In genomic region chr5:160054831-160055230, GRCh38 we compare ENCODE assay signal across 17 cellular contexts. TPM values are rescaled to one million over a fixed set of nuclear protein-coding genes. Genes with fewer than 3 reads are reported as not detected.
DNase-seq lines count a peak whose midpoint lies in the region; ATAC-seq, FAIRE-seq and TF ChIP-seq lines count a peak whose summit lies in the region.
"Had no signal": no experiment of that assay in that cellular context is flagged by ENCODE, and none has a peak within 500 bp of the region (broad histone marks: within the 10 kb centered on the region; RNA-seq: fewer than 3 reads in every experiment).

No MANE protein-coding gene starts in this region.

- DNase-seq in ELR (ENCODE audit: low read depth) = peak; percentile 69
- peak; percentile 44 for DNase-seq in LoVo (ENCODE audit: low spot score)
- DNase-seq in bronchial epithelial cell (ENCODE audit: low read depth) = peak; percentile 69
- DNase-seq in mesendoderm = peak; percentile 24
- no peak for DNase-seq in epidermal melanocyte (ENCODE audit: insufficient read length, low spot score)
- DNase-seq in stimulated activated naive CD4-positive, alpha-beta T cell (lab: John Stamatoyannopoulos, UW) = no peak
- DNase-seq in effector memory CD4-positive, alpha-beta T cell = no peak
- DNase-seq: activated CD4-positive, alpha-beta T cell treated with anti-CD3 and anti-CD28 coated beads, Interleukin-2, amount 10 ng/mL, durations not matched to agents 7 days and 5 days; DND-41; hypothalamus; left ventricle myocardium inferior; naive thymus-derived CD4-positive, alpha-beta T cell; NCI-H1417; OCI-M1; testis had no signal

- H3K36me3 ChIP-seq in bronchial epithelial cell (ENCODE audit: control insufficient read depth, insufficient read depth, low read length) = peaks cover 9% of the 10 kb centered on the region
- H3K36me3 ChIP-seq in mesendoderm (ENCODE audit: control insufficient read depth, insufficient read depth, low read length) = no peaks in the 10 kb centered on the region
- H3K36me3 ChIP-seq in gastroesophageal sphincter = peaks cover 0 to 100% of the 10 kb centered on the region in 2 donors
- peaks cover 59% of the 10 kb centered on the region for H3K36me3 ChIP-seq in effector memory CD4-positive, alpha-beta T cell (ENCODE audit: control insufficient read depth, insufficient read depth, low read length)

- ATAC-seq in gastroesophageal sphincter = no peak
- ATAC-seq: naive thymus-derived CD4-positive, alpha-beta T cell had no signal

- no peak overlapping the region for H4K8ac ChIP-seq in mesendoderm (ENCODE audit: low read depth, low read length)

- H3K27me3 ChIP-seq in bronchial epithelial cell (ENCODE audit: control insufficient read depth, insufficient read depth, low read length) (no peaks in the 10 kb centered on the region), mesendoderm (ENCODE audit: insufficient read depth, low read length, poor library complexity) (no peaks in the 10 kb centered on the region), gastroesophageal sphincter (no peaks in the 10 kb centered on the region)
- H3K27me3 ChIP-seq in effector memory CD4-positive, alpha-beta T cell (replicated peaks; ENCODE audit: control insufficient read depth, insufficient read depth, low read length, poor library complexity, severe bottlenecking) = no peaks in the 10 kb centered on the region
- H3K27me3 ChIP-seq: testis had no signal

- H3K56ac ChIP-seq in mesendoderm (ENCODE audit: low read length) = no peak overlapping the region

- H3K79me2 ChIP-seq in mesendoderm (ENCODE audit: control insufficient read depth, insufficient read depth, low read length) = no peaks in the 10 kb centered on the region

- TF ChIP-seq CTCF in bronchial epithelial cell (IDR thresholded peaks at IDR 0.05; ENCODE audit: insufficient read depth, low read length, severe bottlenecking) (no peak), gastroesophageal sphincter (IDR thresholded peaks at IDR 0.05) (no peak)

- H3K4me3 ChIP-seq in bronchial epithelial cell (ENCODE audit: low read depth, low read length) = no peak overlapping the region
- H3K4me3 ChIP-seq in mesendoderm (ENCODE audit: low read length) = no peak overlapping the region
- no peak overlapping the region for H3K4me3 ChIP-seq in gastroesophageal sphincter
- no peak overlapping the region for H3K4me3 ChIP-seq in effector memory CD4-positive, alpha-beta T cell (ENCODE audit: insufficient read depth, low read depth, low read length, poor library complexity, severe bottlenecking)
- H3K4me3 ChIP-seq: left ventricle myocardium inferior, testis had no signal

- WGBS in mesendoderm (ENCODE audit: extremely low coverage, insufficient coverage, low lambda C conversion rate) = no CpG with 5 or more reads among the region's 2 CpGs
- WGBS in gastroesophageal sphincter (ENCODE audit: low coverage in 1 of 2), 2 donors = 90 to 95% methylated on average over 2 of the region's 2 CpGs

- H3K79me1 ChIP-seq in mesendoderm (ENCODE audit: low read length) = no peaks in the 10 kb centered on the region

- no peak overlapping the region for H2AK5ac ChIP-seq in mesendoderm (ENCODE audit: low read length)

- H3K27ac ChIP-seq in mesendoderm (ENCODE audit: low read depth, low read length) (no peak overlapping the region), gastroesophageal sphincter (no peak overlapping the region)
- H3K27ac ChIP-seq in effector memory CD4-positive, alpha-beta T cell (ENCODE audit: insufficient read depth, low read length, poor library complexity, severe bottlenecking) = no peak overlapping the region
- H3K27ac ChIP-seq: left ventricle myocardium inferior, testis had no signal

- no peak overlapping the region for H3K4me2 ChIP-seq in mesendoderm (ENCODE audit: low read length)

- no peak for FAIRE-seq in bronchial epithelial cell (lab: Jason Lieb, UNC)
- FAIRE-seq: GM12891 had no signal

- no peak overlapping the region for H2BK120ac ChIP-seq in mesendoderm (ENCODE audit: low read depth, low read length)

- H3K23ac ChIP-seq in mesendoderm (ENCODE audit: low read length) = no peak overlapping the region

- H3K18ac ChIP-seq in mesendoderm (ENCODE audit: low read length) = no peak overlapping the region

- H3K4me1 ChIP-seq in mesendoderm (ENCODE audit: control insufficient read depth, low read depth, low read length) (no peaks in the 10 kb centered on the region), gastroesophageal sphincter (no peaks in the 10 kb centered on the region)
- no peaks in the 10 kb centered on the region for H3K4me1 ChIP-seq in effector memory CD4-positive, alpha-beta T cell (ENCODE audit: control insufficient read depth, insufficient read depth, low read length, poor library complexity, severe bottlenecking)
- H3K4me1 ChIP-seq: left ventricle myocardium inferior, testis had no signal

- H3K9ac ChIP-seq in mesendoderm (ENCODE audit: low read length) = no peak overlapping the region

- H2BK5ac ChIP-seq in mesendoderm (ENCODE audit: low read length) = no peak overlapping the region

- H2BK15ac ChIP-seq in mesendoderm (replicated peaks; ENCODE audit: low read depth) = no peak overlapping the region

- TF ChIP-seq POLR2A in gastroesophageal sphincter (IDR thresholded peaks at IDR 0.05) = no peak

- no peak overlapping the region for H4K5ac ChIP-seq in mesendoderm (ENCODE audit: low read length)

- H3K9me3 ChIP-seq in gastroesophageal sphincter = no peaks in the 10 kb centered on the region
- no peaks in the 10 kb centered on the region for H3K9me3 ChIP-seq in effector memory CD4-positive, alpha-beta T cell (ENCODE audit: control insufficient read depth, low read length)
- H3K9me3 ChIP-seq: left ventricle myocardium inferior, testis had no signal

- H3K4ac ChIP-seq in mesendoderm (ENCODE audit: low read depth, low read length) = no peak overlapping the region

- no peak for TF ChIP-seq EP300 in gastroesophageal sphincter (IDR thresholded peaks at IDR 0.05)

RNA-seq across cellular contexts. Expression of gene TTC1, which starts 45.9 kb away (rescaled TPM):
- total RNA-seq in bronchial epithelial cell = 25.5 and 42.4 TPM in 2 replicates
- polyA plus RNA-seq in mesendoderm (2013, experiment 1 of 2) = 96.8 TPM
- polyA plus RNA-seq in mesendoderm (2013, experiment 2 of 2) = 98.8 TPM
- 10 to 100 TPM; 39.3 to 62.9 (median 58.9) TPM for total RNA-seq in gastroesophageal sphincter

Comparison
In these comparisons a context has a peak if more than half of its experiments do, and no peak if none do; other contexts are left out.
1. DNase-seq: peak in ELR (single experiment), LoVo (single experiment), bronchial epithelial cell (single experiment) and mesendoderm (single experiment); none in epidermal melanocyte (single experiment), stimulated activated naive CD4-positive, alpha-beta T cell (0 of 6) and effector memory CD4-positive, alpha-beta T cell (0 of 3).